In the genomic region with DNA sequence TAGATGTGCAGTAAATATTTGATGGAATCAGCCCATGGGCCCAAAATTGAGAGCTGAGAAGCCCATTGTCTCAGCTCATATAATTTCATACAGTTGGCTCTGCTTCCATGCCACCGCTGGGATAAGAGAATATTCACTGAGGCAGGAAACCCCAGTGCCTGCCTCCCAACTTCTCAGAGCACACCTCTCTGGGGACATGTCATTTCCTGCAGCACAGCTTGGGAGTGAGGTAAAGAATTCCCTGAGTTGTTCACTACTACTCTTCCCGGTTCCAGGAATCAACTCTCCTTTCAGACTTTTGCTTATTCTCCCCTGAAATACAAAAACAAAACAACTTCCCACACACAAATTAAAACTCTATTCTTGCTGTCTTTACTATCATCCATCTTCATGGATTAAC, we compare ENCODE assay signal across 26 cellular contexts.
DNase-seq lines count a peak whose midpoint lies in the region; ATAC-seq and TF ChIP-seq lines count a peak whose summit lies in the region.
"Had no signal": no experiment of that assay in that cellular context is flagged by ENCODE, and none has a peak within 500 bp of the region (broad histone marks: within the 10 kb centered on the region; RNA-seq: fewer than 3 reads in every experiment).

No MANE protein-coding gene starts in this region.

- no peaks in the 10 kb centered on the region for H3K4me1 ChIP-seq in neural progenitor cell
- H3K4me1 ChIP-seq: BE2C had no signal

- H3K4me3 ChIP-seq in fibroblast of pulmonary artery (replicated peaks; ENCODE audit: low read depth, low read length) = no peak overlapping the region
- H3K4me3 ChIP-seq in neural progenitor cell = no peak overlapping the region
- H3K4me3 ChIP-seq: PC-9, SJSA1 had no signal

- no peaks in the 10 kb centered on the region for H3K9me3 ChIP-seq in neural progenitor cell (ENCODE audit: low read depth)
- H3K9me3 ChIP-seq: BE2C, SJSA1 had no signal

- H3K27me3 Mint-ChIP-seq in activated B cell treated with CpG ODN at 0.5 μM for 24 hours (no peaks in the 10 kb centered on the region), neural progenitor cell (ENCODE audit: insufficient read depth, low read depth) (no peaks in the 10 kb centered on the region)
- H3K27me3 Mint-ChIP-seq: IgD-negative memory B cell, T-cell had no signal

- CTCF ChIA-PET in activated B cell treated with CpG ODN at 0.5 μM for 24 hours (lab: Charles Lee) = interaction anchor here (3.5 kb wide), 1 partner anchor 886 kb away, joined by 32 read pairs; no protein-coding TSS in a partner anchor

- H3K36me3 ChIP-seq in neural progenitor cell = no peaks in the 10 kb centered on the region
- H3K36me3 ChIP-seq: BE2C, SJSA1 had no signal

- H4K20me1 ChIP-seq in neural progenitor cell (ENCODE audit: low read depth) = no peaks in the 10 kb centered on the region

- H3K27ac ChIP-seq in neural progenitor cell = no peak overlapping the region
- H3K27ac ChIP-seq: KMS-11, PC-9, SJSA1 had no signal

- intact Hi-C loops in activated B cell treated with CpG ODN at 0.5 μM for 24 hours (cut with micrococcal nuclease) (no loop called here), posterior cingulate gyrus (cut with DNase I) (no loop called here)

- H3K4me1 Mint-ChIP-seq in activated B cell treated with CpG ODN at 0.5 μM for 24 hours (peaks cover 10% of the 10 kb centered on the region), neural progenitor cell (peaks cover 4% of the 10 kb centered on the region)
- H3K4me1 Mint-ChIP-seq: CD14-positive monocyte, T-cell had no signal

- no peak overlapping the region for H3K4me2 ChIP-seq in neural progenitor cell
- H3K4me2 ChIP-seq: KMS-11, PC-9 had no signal

- no peaks in the 10 kb centered on the region for H3F3A ChIP-seq in neural progenitor cell (ENCODE audit: low read depth)

- ATAC-seq in activated B cell treated with CpG ODN at 0.5 μM for 24 hours (ENCODE audit: low read depth) (no peak), GM21529 (IDR thresholded peaks at IDR 0.05; ENCODE audit: unreplicated experiment) (no peak)
- ATAC-seq: Right ventricle myocardium inferior, T-cell had no signal

- no peaks in the 10 kb centered on the region for H3K79me2 ChIP-seq in neural progenitor cell (ENCODE audit: low read depth)

- H3K27me3 ChIP-seq in neural progenitor cell = no peaks in the 10 kb centered on the region
- H3K27me3 ChIP-seq: BE2C, SJSA1 had no signal

- H3K9me3 Mint-ChIP-seq in activated B cell treated with CpG ODN at 0.5 μM for 24 hours = no peaks in the 10 kb centered on the region
- no peaks in the 10 kb centered on the region for H3K9me3 Mint-ChIP-seq in neural progenitor cell
- H3K9me3 Mint-ChIP-seq: CD14-positive monocyte, IgD-negative memory B cell, T-cell had no signal

- TF ChIP-seq CTCF in activated B cell treated with CpG ODN at 0.5 μM for 24 hours (IDR thresholded peaks at IDR 0.05) (no peak), fibroblast of pulmonary artery (IDR thresholded peaks at IDR 0.05; ENCODE audit: low read length, missing control alignments) (no peak), neural progenitor cell (IDR thresholded peaks at IDR 0.05) (no peak)

- H3K27ac Mint-ChIP-seq in activated B cell treated with CpG ODN at 0.5 μM for 24 hours (peak overlapping the region; percentile 14), neural progenitor cell (no peak overlapping the region)
- H3K27ac Mint-ChIP-seq: CD14-positive monocyte, IgD-negative memory B cell, T-cell had no signal

- POLR2A ChIA-PET in activated B cell treated with CpG ODN at 0.5 μM for 24 hours (lab: Charles Lee) = no interaction called here

- H3K9ac ChIP-seq in neural progenitor cell = no peak overlapping the region
- H3K9ac ChIP-seq: KMS-11 had no signal

- DNase-seq in LHCN-M2 (ENCODE audit: low read depth) = peak; percentile 25
- no peak for DNase-seq in activated B cell treated with CpG ODN at 0.5 μM for 24 hours
- DNase-seq in fibroblast of pulmonary artery (ENCODE audit: low read depth) = peak; percentile 25
- no peak for DNase-seq in neural progenitor cell (ENCODE audit: low spot score)
- DNase-seq in posterior cingulate gyrus = no peak
- no peak for DNase-seq in NCI-H146 treated with DMSO at 0.1 percent for 48 hours (lab: John Stamatoyannopoulos, UW; ENCODE audit: unreplicated experiment)
- DNase-seq: ACHN, BE2C, Calu3, DMS79 treated with DMSO at 0.1 percent for 48 hours, GF-D8, H7, NCI-H1092 treated with DMSO at 0.1 percent for 48 hours, NCI-H1436, NCI-H187 treated with DMSO at 0.1 percent for 48 hours, NCI-H446, NCI-H524 treated with DMSO at 0.1 percent for 48 hours, NCI-H82, PC-9, T-cell had no signal

- peak overlapping the region; percentile 51 for H2AFZ ChIP-seq in neural progenitor cell (replicated peaks)
- H2AFZ ChIP-seq: PC-9 had no signal

- peaks cover 27% of the 10 kb centered on the region for H3K36me3 Mint-ChIP-seq in activated B cell treated with CpG ODN at 0.5 μM for 24 hours (ENCODE audit: low read depth)
- no peaks in the 10 kb centered on the region for H3K36me3 Mint-ChIP-seq in neural progenitor cell
- H3K36me3 Mint-ChIP-seq: IgD-negative memory B cell, T-cell had no signal

- no peak overlapping the region for H3K4me3 Mint-ChIP-seq in activated B cell treated with CpG ODN at 0.5 μM for 24 hours
- no peak overlapping the region for H3K4me3 Mint-ChIP-seq in neural progenitor cell
- H3K4me3 Mint-ChIP-seq: CD14-positive monocyte, IgD-negative memory B cell, T-cell had no signal

Comparison
In these comparisons a context has a peak if more than half of its experiments do, and no peak if none do; other contexts are left out.
1. DNase-seq: peak in LHCN-M2 (single experiment) and fibroblast of pulmonary artery (single experiment); none in activated B cell treated with CpG ODN at 0.5 μM for 24 hours (single experiment), neural progenitor cell (single experiment), posterior cingulate gyrus (0 of 10) and NCI-H146 treated with DMSO at 0.1 percent for 48 hours (single experiment).